In the genomic region with DNA sequence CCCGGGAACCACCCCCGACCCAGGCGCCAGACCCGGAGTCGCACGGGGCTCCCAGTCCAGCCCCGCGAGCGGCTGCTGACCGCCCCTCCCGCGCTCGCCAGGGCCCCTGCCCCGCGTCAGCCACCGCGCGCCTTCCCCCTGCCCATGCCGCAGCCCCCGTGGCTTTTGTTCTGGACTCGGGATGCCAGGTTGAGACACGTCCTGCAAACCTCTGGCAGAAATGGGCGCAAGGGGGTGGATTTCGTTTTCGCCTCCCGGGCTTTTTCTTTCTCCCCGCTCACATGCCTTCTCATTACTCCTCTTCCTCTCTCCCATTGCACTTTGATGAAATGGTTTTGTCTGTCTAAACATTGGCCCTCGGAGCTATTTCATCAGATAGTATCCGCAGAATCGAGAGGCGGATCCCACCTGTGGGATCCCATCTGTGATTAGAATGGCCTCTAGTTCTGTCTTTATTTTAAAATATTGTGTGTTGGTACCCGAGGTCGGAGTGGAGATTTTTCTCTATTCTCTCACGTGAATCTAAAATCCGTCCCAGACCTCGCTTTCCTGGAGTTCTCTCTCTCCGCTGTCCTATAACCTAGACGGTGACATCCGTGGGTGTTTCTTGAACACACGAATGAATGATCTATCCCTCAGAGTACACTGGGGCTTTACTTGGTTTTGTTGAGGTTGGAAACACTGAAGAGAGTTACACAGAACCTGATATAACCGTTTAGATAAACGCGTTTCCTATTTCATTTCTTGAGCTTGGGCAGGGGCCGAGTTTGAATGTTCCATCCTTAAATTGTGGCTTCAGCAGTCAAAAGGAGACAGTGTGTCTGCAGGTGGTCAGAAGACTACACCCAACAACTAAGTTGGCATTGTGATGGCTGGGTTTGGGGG, we compare ENCODE assay signal across 8 cellular contexts. TPM values are rescaled to one million over a fixed set of nuclear protein-coding genes. Genes with fewer than 3 reads are reported as not detected.
DNase-seq lines count a peak whose midpoint lies in the region; ATAC-seq and TF ChIP-seq lines count a peak whose summit lies in the region.

No MANE protein-coding gene starts in this region.

- H3K36me3 Mint-ChIP-seq in activated naive CD8-positive, alpha-beta T cell treated with anti-CD3 and anti-CD28 coated beads, Interleukin-2, amount 10 ng/mL, durations not matched to agents 7 days and 5 days = no peaks in the 10 kb centered on the region

- intact Hi-C loops in thyroid gland (cut with DNase I) = no loop called here
- intact Hi-C loops in sciatic nerve (cut with DNase I) = no loop called here

- no peaks in the 10 kb centered on the region for H3K9me3 Mint-ChIP-seq in activated naive CD8-positive, alpha-beta T cell treated with anti-CD3 and anti-CD28 coated beads, Interleukin-2, amount 10 ng/mL, durations not matched to agents 7 days and 5 days

- H3K4me3 Mint-ChIP-seq in activated naive CD8-positive, alpha-beta T cell treated with anti-CD3 and anti-CD28 coated beads, Interleukin-2, amount 10 ng/mL, durations not matched to agents 7 days and 5 days = peak overlapping the region; percentile 95

- peak overlapping the region; percentile 54 to 74 (median 62) for H3K4me3 ChIP-seq in thyroid gland (replicated peaks in 1 of 3)

- POLR2A ChIA-PET in activated naive CD8-positive, alpha-beta T cell treated with anti-CD3 and anti-CD28 coated beads, Interleukin-2, amount 10 ng/mL, durations not matched to agents 7 days and 5 days (lab: Charles Lee) = no interaction called here

- H3K9me3 ChIP-seq in thyroid gland = no peaks in the 10 kb centered on the region

- ATAC-seq in HG02642 (IDR thresholded peaks at IDR 0.05; ENCODE audit: poor library complexity, unreplicated experiment) (peak; percentile 21), HG03097 (IDR thresholded peaks at IDR 0.05; ENCODE audit: low FRiP score, unreplicated experiment) (no peak), sciatic nerve (no peak)
- no peak for ATAC-seq in activated naive CD8-positive, alpha-beta T cell treated with anti-CD3 and anti-CD28 coated beads, Interleukin-2, amount 10 ng/mL, durations not matched to agents 7 days and 5 days (ENCODE audit: low read depth)

- peaks cover 6 to 9% of the 10 kb centered on the region in 2 donors for H3K4me1 ChIP-seq in thyroid gland

- 10 to 11% methylated on average over 28 to 30 of the region's 44 CpGs for WGBS in thyroid gland, 2 donors

- DNase-seq in EL = peak; percentile 7
- peak; percentile 39 for DNase-seq in activated naive CD8-positive, alpha-beta T cell treated with anti-CD3 and anti-CD28 coated beads, Interleukin-2, amount 10 ng/mL, durations not matched to agents 7 days and 5 days
- peak; percentile 73 for DNase-seq in left kidney (ENCODE audit: low read depth, low spot score)
- DNase-seq in thyroid gland = peak; percentile 20 to 23
- DNase-seq in sciatic nerve (ENCODE audit: low spot score) = no peak
- DNase-seq in midbrain (lab: John Stamatoyannopoulos, UW) = no peak

- no peak overlapping the region for H3K27ac Mint-ChIP-seq in activated naive CD8-positive, alpha-beta T cell treated with anti-CD3 and anti-CD28 coated beads, Interleukin-2, amount 10 ng/mL, durations not matched to agents 7 days and 5 days

- TF ChIP-seq CTCF in thyroid gland (IDR thresholded peaks at IDR 0.05) = no peak

- no peaks in the 10 kb centered on the region for H3K36me3 ChIP-seq in thyroid gland

- peak overlapping the region; percentile 67 to 77 (median 77) for H3K27ac ChIP-seq in thyroid gland

- H3K4me1 Mint-ChIP-seq in activated naive CD8-positive, alpha-beta T cell treated with anti-CD3 and anti-CD28 coated beads, Interleukin-2, amount 10 ng/mL, durations not matched to agents 7 days and 5 days = peaks cover 19% of the 10 kb centered on the region

- H3K27me3 Mint-ChIP-seq in activated naive CD8-positive, alpha-beta T cell treated with anti-CD3 and anti-CD28 coated beads, Interleukin-2, amount 10 ng/mL, durations not matched to agents 7 days and 5 days = peaks cover 56% of the 10 kb centered on the region

- no peaks in the 10 kb centered on the region for H3K27me3 ChIP-seq in thyroid gland

- TF ChIP-seq POLR2A in thyroid gland (IDR thresholded peaks at IDR 0.05) = no peak

RNA-seq across cellular contexts. Expression of gene EDARADD, which starts 1.9 kb away (rescaled TPM):
- 1 to 10 TPM; 3.1 to 3.6 TPM for total RNA-seq in activated naive CD8-positive, alpha-beta T cell treated with anti-CD3 and anti-CD28 coated beads, Interleukin-2, amount 10 ng/mL, durations not matched to agents 7 days and 5 days
- 10 to 100 TPM in 1 of 4 donors, 1 to 10 TPM in 3; 8.4 to 11.8 (median 8.8) TPM for total RNA-seq in thyroid gland
- total RNA-seq in sciatic nerve = 2.2 TPM

Comparison
In these comparisons a context has a peak if more than half of its experiments do, and no peak if none do; other contexts are left out.
1. DNase-seq: peak in EL (single experiment), activated naive CD8-positive, alpha-beta T cell treated with anti-CD3 and anti-CD28 coated beads, Interleukin-2, amount 10 ng/mL, durations not matched to agents 7 days and 5 days (single experiment), left kidney (single experiment) and thyroid gland (2 of 2); none in sciatic nerve (single experiment) and midbrain (single experiment).